8 cellular contexts compared by ENCODE assay signal in the genomic region with DNA sequence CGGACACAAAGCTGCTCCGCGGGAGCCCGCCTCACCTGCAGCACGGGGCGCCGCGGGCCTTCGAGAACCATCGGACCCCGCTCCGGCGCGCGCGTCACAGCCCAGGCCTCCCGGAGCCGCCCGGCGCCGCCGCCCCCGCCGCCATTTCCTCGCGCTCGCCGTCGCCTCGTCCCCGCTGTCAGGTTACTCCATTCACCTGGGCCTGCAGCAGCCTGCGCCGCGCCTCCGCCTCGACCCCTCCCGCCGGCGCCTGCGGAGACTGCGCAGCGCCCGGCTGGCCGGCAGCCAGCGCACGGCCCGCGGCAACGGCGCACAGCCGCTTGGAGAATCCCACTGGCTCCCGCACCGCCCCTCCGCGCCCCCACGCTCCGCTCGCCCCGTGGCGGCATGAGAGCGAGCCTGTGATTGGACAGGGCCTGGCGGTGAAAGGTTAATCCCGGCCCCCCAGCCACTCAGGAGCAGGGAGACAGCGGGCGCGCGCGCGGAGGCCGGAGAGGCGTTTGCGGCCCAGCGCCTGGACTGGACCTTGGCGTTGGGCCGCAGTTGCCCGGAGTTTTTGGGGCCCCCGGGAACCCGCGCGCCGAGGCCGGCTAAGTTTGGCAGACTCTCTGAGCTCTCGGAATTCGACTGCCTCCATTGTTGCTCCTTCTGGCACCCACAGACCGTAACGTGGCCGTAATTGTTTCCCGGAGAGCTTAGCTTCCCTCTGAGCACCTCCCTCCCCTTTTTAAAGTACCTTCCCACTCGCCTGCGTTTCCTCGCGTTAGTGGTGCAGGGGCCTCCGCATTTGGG. TPM values are rescaled to one million over a fixed set of nuclear protein-coding genes. Genes with fewer than 3 reads are reported as not detected.
DNase-seq lines count a peak whose midpoint lies in the region; ATAC-seq and TF ChIP-seq lines count a peak whose summit lies in the region.

Gene DICER1, minus strand, starts transcription at position 335 of the 792 bp plus-strand sequence. CDS start 24,071 bp downstream, outside the sequence.

- H3K27ac ChIP-seq in parathyroid adenoma (peak within 1 kb of the TSS; percentile 87), tibial artery (peak within 1 kb of the TSS; percentile 91 to 93)

- peak; percentile 95 for DNase-seq in GM12865 (ENCODE audit: low read depth)
- peak; percentile 97 to 98 (median 98) for DNase-seq in NCI-H1417 (lab: John Stamatoyannopoulos, UW)
- DNase-seq in SW 1271 (lab: John Stamatoyannopoulos, UW): peak; percentile 70 to 90
- peak; percentile 91 for DNase-seq in activated naive CD8-positive, alpha-beta T cell treated with anti-CD3 and anti-CD28 coated beads, Interleukin-2, amount 50 U/mL, for 16 hours (ENCODE audit: low read depth, low spot score)
- DNase-seq in Right ventricle myocardium inferior (ENCODE audit: missing footprints): peak; percentile 97
- peak; percentile 96 to 98 for DNase-seq in tibial artery

- ATAC-seq in HG02759 (IDR thresholded peaks at IDR 0.05; ENCODE audit: unreplicated experiment): peak; percentile 85
- ATAC-seq in Right ventricle myocardium inferior: peak; percentile 99

- H3K4me1 ChIP-seq in parathyroid adenoma (peaks cover 14% of the 10 kb centered on the region), tibial artery (peaks cover 0 to 44% (median 16%) of the 10 kb centered on the region in 4 donors)

- peak within 1 kb of the TSS; percentile 97 for H2AFZ ChIP-seq in parathyroid adenoma

- peak within 1 kb of the TSS; percentile 84 for H3K9ac ChIP-seq in parathyroid adenoma

- H3K36me3 ChIP-seq in parathyroid adenoma (ENCODE audit: control insufficient read depth, insufficient read depth, low read length) (no peaks in the 10 kb centered on the region), tibial artery (no peaks in the 10 kb centered on the region)

- H3K9me3 ChIP-seq in parathyroid adenoma (ENCODE audit: control insufficient read depth, low read length): no peaks in the 10 kb centered on the region
- no peaks in the 10 kb centered on the region for H3K9me3 ChIP-seq in tibial artery

- no peaks in the 10 kb centered on the region for H3K27me3 ChIP-seq in parathyroid adenoma (ENCODE audit: control insufficient read depth, insufficient read depth, low read length)
- no peaks in the 10 kb centered on the region for H3K27me3 ChIP-seq in tibial artery

- H3K79me2 ChIP-seq in parathyroid adenoma: peaks cover 45% of the 10 kb centered on the region

- intact Hi-C loops in Right ventricle myocardium inferior (cut with DNase I) (loop anchor here (2.0 kb wide), 1 partner anchor 103 kb away; no protein-coding TSS in a partner anchor), tibial artery (cut with DNase I; ENCODE audit: low total_unique reads) (loop anchor here (10.0 kb wide), 1 partner anchor 167 kb away; no protein-coding TSS in a partner anchor)

- TF ChIP-seq CTCF in GM12865 (IDR thresholded peaks at IDR 0.05; ENCODE audit: insufficient read depth, low read depth, low read length, missing control alignments) (no peak), parathyroid adenoma (IDR thresholded peaks at IDR 0.05) (peak; percentile 3), tibial artery (IDR thresholded peaks at IDR 0.05) (no peak)

- H3K4me3 ChIP-seq in GM12865 (ENCODE audit: low read depth, low read length) (peak within 1 kb of the TSS; percentile 86), parathyroid adenoma (ENCODE audit: low read depth, low read length) (peak within 1 kb of the TSS; percentile 93), tibial artery (peak within 1 kb of the TSS; percentile 65 to 76)

- H3K4me2 ChIP-seq in parathyroid adenoma (ENCODE audit: low read length): peak within 1 kb of the TSS; percentile 86

RNA-seq across cellular contexts. Expression of gene DICER1, which starts in this region (rescaled TPM):
- total RNA-seq in Right ventricle myocardium inferior: 20.7 TPM

Comparison
In these comparisons a context has a peak if more than half of its experiments do, and no peak if none do; other contexts are left out.
1. Peak in every context shown above with its lines: DNase-seq, ATAC-seq, H3K4me3 ChIP-seq and H3K27ac ChIP-seq.